Comparison of ENCODE assay signal across 12 cellular contexts in the genomic region with DNA sequence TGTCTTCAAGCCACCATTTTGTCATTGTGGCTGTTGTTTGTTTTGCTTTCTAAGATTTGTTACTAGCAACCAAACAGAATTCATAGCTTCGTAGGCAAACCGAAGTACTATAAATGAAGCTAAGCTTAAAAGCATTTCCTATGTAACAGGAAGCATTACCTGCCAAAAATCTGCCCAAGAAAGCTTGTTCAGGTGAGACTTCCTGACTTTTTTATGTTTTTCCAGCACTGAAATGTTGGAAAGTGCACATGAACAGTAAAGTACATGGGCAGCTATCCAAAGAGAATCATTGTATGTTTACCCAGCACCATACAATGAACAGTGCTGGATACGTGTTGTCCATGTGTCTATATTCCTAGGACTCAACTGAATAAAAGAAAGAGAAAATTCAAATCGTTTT.
"Had no signal": no experiment of that assay in that cellular context is flagged by ENCODE, and none has a peak within 500 bp of the region (broad histone marks: within the 10 kb centered on the region; RNA-seq: fewer than 3 reads in every experiment).

No MANE protein-coding gene starts in this region.

- H3K4me1 ChIP-seq: gastroesophageal sphincter, parathyroid adenoma had no signal

- H3K27me3 Mint-ChIP-seq: activated naive CD4-positive, alpha-beta T cell treated with anti-CD3 and anti-CD28 coated beads, Interleukin-2, amount 10 ng/mL, durations not matched to agents 7 days and 5 days; naive B cell had no signal

- DNase-seq: activated CD4-positive, alpha-beta T cell treated with anti-CD3 and anti-CD28 coated beads, Interleukin-2, amount 50 U/mL, for 4 hours; activated CD4-positive, CD25-positive, alpha-beta regulatory T cell treated with anti-CD3 and anti-CD28 coated beads, Interleukin-2, amount 50 U/mL, for 72 hours; activated naive CD4-positive, alpha-beta T cell treated with anti-CD3 and anti-CD28 coated beads, Interleukin-2, amount 10 ng/mL, durations not matched to agents 7 days and 5 days; left cardiac atrium; mammary epithelial cell; naive B cell; retina had no signal

- H3K9me3 ChIP-seq: gastroesophageal sphincter, thoracic aorta had no signal

- H3K27ac ChIP-seq: gastroesophageal sphincter, parathyroid adenoma, thoracic aorta had no signal

- H3K36me3 ChIP-seq: gastroesophageal sphincter, thoracic aorta had no signal

- H3K79me2 ChIP-seq: parathyroid adenoma had no signal

- H3K27me3 ChIP-seq: gastroesophageal sphincter had no signal

- H3K4me3 ChIP-seq: gastroesophageal sphincter, thoracic aorta had no signal

- ATAC-seq: gastroesophageal sphincter; left cardiac atrium; stimulated activated effector memory CD8-positive, alpha-beta T cell treated with anti-CD3 and anti-CD28 coated beads, Interleukin-12 subunit alpha, Interleukin-12 subunit beta, amount 100 ng/mL, for 72 hours had no signal

- H2AFZ ChIP-seq: parathyroid adenoma had no signal

- H3K4me3 Mint-ChIP-seq: activated naive CD4-positive, alpha-beta T cell treated with anti-CD3 and anti-CD28 coated beads, Interleukin-2, amount 10 ng/mL, durations not matched to agents 7 days and 5 days; stimulated activated effector memory CD8-positive, alpha-beta T cell treated with anti-CD3 and anti-CD28 coated beads, Interleukin-12 subunit alpha, Interleukin-12 subunit beta, amount 100 ng/mL, for 72 hours had no signal

- H3K4me1 Mint-ChIP-seq: activated naive CD4-positive, alpha-beta T cell treated with anti-CD3 and anti-CD28 coated beads, Interleukin-2, amount 10 ng/mL, durations not matched to agents 7 days and 5 days; naive B cell; stimulated activated effector memory CD8-positive, alpha-beta T cell treated with anti-CD3 and anti-CD28 coated beads, Interleukin-12 subunit alpha, Interleukin-12 subunit beta, amount 100 ng/mL, for 72 hours had no signal

- H3K9ac ChIP-seq: parathyroid adenoma had no signal

- FAIRE-seq: astrocyte had no signal

- H3K27ac Mint-ChIP-seq: activated naive CD4-positive, alpha-beta T cell treated with anti-CD3 and anti-CD28 coated beads, Interleukin-2, amount 10 ng/mL, durations not matched to agents 7 days and 5 days; naive B cell; stimulated activated effector memory CD8-positive, alpha-beta T cell treated with anti-CD3 and anti-CD28 coated beads, Interleukin-12 subunit alpha, Interleukin-12 subunit beta, amount 100 ng/mL, for 72 hours had no signal

- H3K36me3 Mint-ChIP-seq: activated naive CD4-positive, alpha-beta T cell treated with anti-CD3 and anti-CD28 coated beads, Interleukin-2, amount 10 ng/mL, durations not matched to agents 7 days and 5 days; naive B cell; stimulated activated effector memory CD8-positive, alpha-beta T cell treated with anti-CD3 and anti-CD28 coated beads, Interleukin-12 subunit alpha, Interleukin-12 subunit beta, amount 100 ng/mL, for 72 hours had no signal
